ENCODE assay signal across 8 cellular contexts in genomic region chr7:96321041-96321669, GRCh38. TPM values are rescaled to one million over a fixed set of nuclear protein-coding genes. Genes with fewer than 3 reads are reported as not detected.
DNase-seq lines count a peak whose midpoint lies in the region; ATAC-seq and TF ChIP-seq lines count a peak whose summit lies in the region.

No MANE protein-coding gene starts in this region.

- H3K9ac ChIP-seq in PC-3 (ENCODE audit: low read length) = peak overlapping the region; percentile 99

- H3K27me3 ChIP-seq in PC-3 (ENCODE audit: low read length) (no peaks in the 10 kb centered on the region), ovary (no peaks in the 10 kb centered on the region), vagina (no peaks in the 10 kb centered on the region)

- BruUV-seq in PC-3 (replicated peaks; lab: Mats Ljungman, UMichigan) = no TSS peak

- TF ChIP-seq POLR2A in ovary (IDR thresholded peaks at IDR 0.05) (peak; percentile 8), vagina (IDR thresholded peaks at IDR 0.05) (peak in 1 of 2 donors; percentile 37)

- peaks cover 17% of the 10 kb centered on the region for H3K4me1 ChIP-seq in PC-3 (ENCODE audit: insufficient read depth, low read length)
- peaks cover 3% of the 10 kb centered on the region for H3K4me1 ChIP-seq in ovary (ENCODE audit: insufficient read depth)
- H3K4me1 ChIP-seq in vagina = peaks cover 33% of the 10 kb centered on the region

- H3K79me2 ChIP-seq in PC-3 (ENCODE audit: low read length) = peaks cover 50% of the 10 kb centered on the region

- 0 to 1% (median 0%) methylated on average over 21 to 22 of the region's 22 CpGs for WGBS in ovary, 3 donors

- H3K4me3 Mint-ChIP-seq in activated naive CD8-positive, alpha-beta T cell treated with anti-CD3 and anti-CD28 coated beads, Interleukin-2, amount 10 ng/mL, durations not matched to agents 7 days and 5 days = peak overlapping the region; percentile 90

- no peaks in the 10 kb centered on the region for H3K9me3 Mint-ChIP-seq in activated naive CD8-positive, alpha-beta T cell treated with anti-CD3 and anti-CD28 coated beads, Interleukin-2, amount 10 ng/mL, durations not matched to agents 7 days and 5 days

- peak; percentile 77 for DNase-seq in EH (ENCODE audit: low read depth)
- DNase-seq in HuH-7 (ENCODE audit: low spot score) = peak; percentile 75
- DNase-seq in PC-3 = peak; percentile 85
- DNase-seq in activated naive CD8-positive, alpha-beta T cell treated with anti-CD3 and anti-CD28 coated beads, Interleukin-2, amount 10 ng/mL, durations not matched to agents 7 days and 5 days = no peak
- DNase-seq in Right ventricle myocardium superior = peak; percentile 93
- peak; percentile 75 to 84 (median 84) for DNase-seq in ovary
- peak in 1 of 2 donors; percentile 96 for DNase-seq in vagina (ENCODE audit: extremely low spot score in 2 of 2)

- H3K9me3 ChIP-seq in PC-3 (ENCODE audit: low read length) = no peaks in the 10 kb centered on the region
- H3K9me3 ChIP-seq in ovary = no peaks in the 10 kb centered on the region
- no peaks in the 10 kb centered on the region for H3K9me3 ChIP-seq in vagina

- peak overlapping the region; percentile 93 for H3K27ac Mint-ChIP-seq in activated naive CD8-positive, alpha-beta T cell treated with anti-CD3 and anti-CD28 coated beads, Interleukin-2, amount 10 ng/mL, durations not matched to agents 7 days and 5 days

- peak overlapping the region; percentile 86 for H3K4me3 ChIP-seq in PC-3 (ENCODE audit: low read length)
- H3K4me3 ChIP-seq in ovary = peak overlapping the region; percentile 99
- peak overlapping the region; percentile 75 to 85 for H3K4me3 ChIP-seq in vagina

- TF ChIP-seq EP300 in ovary (IDR thresholded peaks at IDR 0.05) = no peak

- H2AFZ ChIP-seq in PC-3 (ENCODE audit: low read length) = peak overlapping the region; percentile 84

- peak overlapping the region; percentile 80 for H3K4me2 ChIP-seq in PC-3 (ENCODE audit: low read length)

- no peaks in the 10 kb centered on the region; the same call in 1 of the 2 replicates for H3K36me3 ChIP-seq in PC-3 (ENCODE audit: low read depth, low read length)
- H3K36me3 ChIP-seq in ovary = no peaks in the 10 kb centered on the region
- H3K36me3 ChIP-seq in vagina = no peaks in the 10 kb centered on the region

- H3K27me3 Mint-ChIP-seq in activated naive CD8-positive, alpha-beta T cell treated with anti-CD3 and anti-CD28 coated beads, Interleukin-2, amount 10 ng/mL, durations not matched to agents 7 days and 5 days = peaks cover 2% of the 10 kb centered on the region

- ATAC-seq in GM21529 (IDR thresholded peaks at IDR 0.05; ENCODE audit: unreplicated experiment) = peak; percentile 51
- ATAC-seq in PC-3 = peak; percentile 76
- ATAC-seq in activated naive CD8-positive, alpha-beta T cell treated with anti-CD3 and anti-CD28 coated beads, Interleukin-2, amount 10 ng/mL, durations not matched to agents 7 days and 5 days (ENCODE audit: low read depth) = peak; percentile 38
- peak; percentile 88 for ATAC-seq in Right ventricle myocardium superior (ENCODE audit: poor library complexity)

- H3K9me2 ChIP-seq in PC-3 (replicated peaks; ENCODE audit: low read length) = no peaks in the 10 kb centered on the region

- peaks cover 5% of the 10 kb centered on the region; the same call in 1 of the 2 replicates for H4K20me1 ChIP-seq in PC-3 (ENCODE audit: low read length)

- H3K27ac ChIP-seq in PC-3 (ENCODE audit: low read length) (peak overlapping the region; percentile 89), ovary (peak overlapping the region; percentile 86 to 96), vagina (peak overlapping the region; percentile 92)

- CTCF ChIA-PET in PC-3 (lab: Charles Lee) = no interaction called here

- intact Hi-C loops in PC-3 (cut with micrococcal nuclease) = loop anchor here (2.0 to 10.0 kb wide), 4 partner anchors 16 to 384 kb away; partner anchors contain the start of gene SEM1
- intact Hi-C loops in Right ventricle myocardium superior (cut with DNase I) = loop anchor here (10.0 kb wide), 1 partner anchor 374 kb away; no protein-coding TSS in a partner anchor
- intact Hi-C loops in ovary (cut with DNase I) = no loop called here
- intact Hi-C loops in vagina (cut with DNase I) = no loop called here

- peaks cover 13% of the 10 kb centered on the region for H3K4me1 Mint-ChIP-seq in activated naive CD8-positive, alpha-beta T cell treated with anti-CD3 and anti-CD28 coated beads, Interleukin-2, amount 10 ng/mL, durations not matched to agents 7 days and 5 days

- no peaks in the 10 kb centered on the region for H3F3A ChIP-seq in PC-3 (ENCODE audit: low read length, unreplicated experiment)

- H3K36me3 Mint-ChIP-seq in activated naive CD8-positive, alpha-beta T cell treated with anti-CD3 and anti-CD28 coated beads, Interleukin-2, amount 10 ng/mL, durations not matched to agents 7 days and 5 days = no peaks in the 10 kb centered on the region

- TF ChIP-seq CTCF in PC-3 (conservative IDR thresholded peaks at IDR 0.05; ENCODE audit: low read depth, low read length) (no peak), ovary (IDR thresholded peaks at IDR 0.05) (peak in 1 of 3 donors; percentile 13), vagina (IDR thresholded peaks at IDR 0.05) (no peak)

- POLR2A ChIA-PET in PC-3 (lab: Charles Lee; ENCODE audit: unreplicated experiment) = no interaction called here
- POLR2A ChIA-PET in activated naive CD8-positive, alpha-beta T cell treated with anti-CD3 and anti-CD28 coated beads, Interleukin-2, amount 10 ng/mL, durations not matched to agents 7 days and 5 days (lab: Charles Lee) = no interaction called here

RNA-seq across cellular contexts. Expression of gene SLC25A13, which starts 0.7 kb away (rescaled TPM):
- total RNA-seq in PC-3 (2014; rRNA removed) = 14.6 and 19.5 TPM in 2 replicates
- 10 to 100 TPM in 1 of 2 experiments, 1 to 10 TPM in 1; 9.1 to 10.7 TPM for total RNA-seq in activated naive CD8-positive, alpha-beta T cell treated with anti-CD3 and anti-CD28 coated beads, Interleukin-2, amount 10 ng/mL, durations not matched to agents 7 days and 5 days
- 11.6 TPM for total RNA-seq in Right ventricle myocardium superior
- 10 to 100 TPM; 16.1 to 32.6 (median 23.1) TPM for total RNA-seq in ovary
- polyA plus RNA-seq in ovary = 10 to 100 TPM; 11.4 to 29.9 TPM
- 25.3 TPM for total RNA-seq in vagina

Comparison
In these comparisons a context has a peak if more than half of its experiments do, and no peak if none do; other contexts are left out.
1. ATAC-seq: peak in every context shown above with its lines; median percentile 88 in Right ventricle myocardium superior; 76 in PC-3; 51 in GM21529; 38 in activated naive CD8-positive, alpha-beta T cell treated with anti-CD3 and anti-CD28 coated beads, Interleukin-2, amount 10 ng/mL, durations not matched to agents 7 days and 5 days.
2. intact Hi-C loops: an anchor here in PC-3 (2.0 to 10.0 kb wide) and Right ventricle myocardium superior (10.0 kb wide); none called in ovary and vagina.